In the genomic region with DNA sequence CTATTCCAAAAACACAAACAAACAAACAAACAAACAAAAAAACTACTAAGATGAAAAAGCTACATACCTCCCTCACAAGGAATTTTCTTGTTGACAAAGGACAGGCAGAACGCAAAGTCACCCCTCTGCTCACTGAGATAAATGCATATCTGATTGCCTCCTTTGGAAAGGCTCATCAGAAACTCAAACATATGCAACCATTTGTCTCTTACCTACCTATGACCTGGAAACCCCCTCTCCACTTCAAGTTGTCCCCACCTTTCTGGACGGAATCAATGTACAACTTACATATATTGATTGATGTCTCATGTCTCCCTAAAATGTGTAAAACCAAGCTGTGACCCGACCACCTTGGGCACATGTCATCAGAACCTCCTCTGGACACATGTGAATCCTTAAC, we compare ENCODE assay signal across 1 cellular context.
A peak's percentile ranks its signal among the peaks of the same experiment; 100 is the strongest.
TF ChIP-seq lines count a peak whose summit lies in the region.
"Not testable (repeated sequence)": the region's sequence is repeated elsewhere in the genome, so short reads cannot be mapped to it uniquely, and the experiment has no call there.

No MANE protein-coding gene starts in this region.

TF ChIP-seq in K562, 482 proteins besides CTCF, POLR2A, EP300 and RAD21 (continued from another document):
- peak; percentile 27; the same call in 1 of the 2 replicates for TF ChIP-seq PKNOX1 (IDR thresholded peaks at IDR 0.05)
- TF ChIP-seq ARID1B (IDR thresholded peaks at IDR 0.05), result peak; percentile 97
- peak; percentile 59; the same call in 1 of the 2 replicates for TF ChIP-seq MAFF (IDR thresholded peaks at IDR 0.05; ENCODE audit: low read length)
- 0 out of 2 replicates have a peak, but pooled peaks have one; percentile 37 for TF ChIP-seq FOXM1 (IDR thresholded peaks at IDR 0.05; ENCODE audit: low read depth)
- not testable (repeated sequence) for TF ChIP-seq FOXM1 (CRISPR knock-in tag; IDR thresholded peaks at IDR 0.05; ENCODE audit: low read depth); NR2C1 (tag; IDR thresholded peaks at IDR 0.05)
- peak; percentile 91 for TF ChIP-seq SMARCC2 (IDR thresholded peaks at IDR 0.05; ENCODE audit: low read depth)
- TF ChIP-seq TSC22D4 (tag; IDR thresholded peaks at IDR 0.05), result 0 out of 2 replicates have a peak, but pooled peaks have one; percentile 18
- peak; percentile 90 for TF ChIP-seq SOX6 (IDR thresholded peaks at IDR 0.05)
- peak; percentile 43 for TF ChIP-seq BRD9 (IDR thresholded peaks at IDR 0.05; ENCODE audit: low read depth, partially characterized antibody)
- TF ChIP-seq ZNF316 (IDR thresholded peaks at IDR 0.05), result peak; percentile 72
- peak; percentile 90 for TF ChIP-seq NFE2 (IDR thresholded peaks at IDR 0.05; ENCODE audit: low read depth)
- TF ChIP-seq CXXC5 (CRISPR knock-in tag; IDR thresholded peaks at IDR 0.05), result 0 out of 2 replicates have a peak, but pooled peaks have one; percentile 28
- peak; percentile 30; the same call in 1 of the 2 replicates for TF ChIP-seq HDAC2 (IDR thresholded peaks at IDR 0.05)
- TF ChIP-seq, protein P1, sequence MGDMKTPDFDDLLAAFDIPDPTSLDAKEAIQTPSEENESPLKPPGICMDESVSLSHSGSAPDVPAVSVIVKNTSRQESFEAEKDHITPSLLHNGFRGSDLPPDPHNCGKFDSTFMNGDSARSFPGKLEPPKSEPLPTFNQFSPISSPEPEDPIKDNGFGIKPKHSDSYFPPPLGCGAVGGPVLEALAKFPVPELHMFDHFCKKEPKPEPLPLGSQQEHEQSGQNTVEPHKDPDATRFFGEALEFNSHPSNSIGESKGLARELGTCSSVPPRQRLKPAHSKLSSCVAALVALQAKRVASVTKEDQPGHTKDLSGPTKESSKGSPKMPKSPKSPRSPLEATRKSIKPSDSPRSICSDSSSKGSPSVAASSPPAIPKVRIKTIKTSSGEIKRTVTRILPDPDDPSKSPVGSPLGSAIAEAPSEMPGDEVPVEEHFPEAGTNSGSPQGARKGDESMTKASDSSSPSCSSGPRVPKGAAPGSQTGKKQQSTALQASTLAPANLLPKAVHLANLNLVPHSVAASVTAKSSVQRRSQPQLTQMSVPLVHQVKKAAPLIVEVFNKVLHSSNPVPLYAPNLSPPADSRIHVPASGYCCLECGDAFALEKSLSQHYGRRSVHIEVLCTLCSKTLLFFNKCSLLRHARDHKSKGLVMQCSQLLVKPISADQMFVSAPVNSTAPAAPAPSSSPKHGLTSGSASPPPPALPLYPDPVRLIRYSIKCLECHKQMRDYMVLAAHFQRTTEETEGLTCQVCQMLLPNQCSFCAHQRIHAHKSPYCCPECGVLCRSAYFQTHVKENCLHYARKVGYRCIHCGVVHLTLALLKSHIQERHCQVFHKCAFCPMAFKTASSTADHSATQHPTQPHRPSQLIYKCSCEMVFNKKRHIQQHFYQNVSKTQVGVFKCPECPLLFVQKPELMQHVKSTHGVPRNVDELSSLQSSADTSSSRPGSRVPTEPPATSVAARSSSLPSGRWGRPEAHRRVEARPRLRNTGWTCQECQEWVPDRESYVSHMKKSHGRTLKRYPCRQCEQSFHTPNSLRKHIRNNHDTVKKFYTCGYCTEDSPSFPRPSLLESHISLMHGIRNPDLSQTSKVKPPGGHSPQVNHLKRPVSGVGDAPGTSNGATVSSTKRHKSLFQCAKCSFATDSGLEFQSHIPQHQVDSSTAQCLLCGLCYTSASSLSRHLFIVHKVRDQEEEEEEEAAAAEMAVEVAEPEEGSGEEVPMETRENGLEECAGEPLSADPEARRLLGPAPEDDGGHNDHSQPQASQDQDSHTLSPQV (IDR thresholded peaks at IDR 0.05), result peak; percentile 55; the same call in 1 of the 2 replicates
- 0 out of 2 replicates have a peak, but pooled peaks have one; percentile 55 for TF ChIP-seq NCOA1 (IDR thresholded peaks at IDR 0.05; ENCODE audit: low read depth)
- peak; percentile 25; the same call in 1 of the 2 replicates for TF ChIP-seq NR2C1 (IDR thresholded peaks at IDR 0.05)
- TF ChIP-seq FOXA3 (CRISPR knock-in tag; conservative IDR thresholded peaks at IDR 0.05 in 1 of 2, IDR thresholded peaks at IDR 0.05 in 1 of 2), result peak in 1 of 2 experiments; percentile 91; a peak in 2 of 4 replicates
- peak; percentile 88 for TF ChIP-seq C11orf30 (IDR thresholded peaks at IDR 0.05; ENCODE audit: low read depth)
- peak; percentile 66 for TF ChIP-seq NCOR1 (IDR thresholded peaks at IDR 0.05)
- peak; percentile 87 for TF ChIP-seq TAL1 (IDR thresholded peaks at IDR 0.05)
- TF ChIP-seq ATF7 (IDR thresholded peaks at IDR 0.05), result 0 out of 2 replicates have a peak, but pooled peaks have one; percentile 16
- TF ChIP-seq KDM1A (IDR thresholded peaks at IDR 0.05), result peak in 1 of 2 experiments; percentile 33; a peak in 1 of 4 replicates
- peak; percentile 78 for TF ChIP-seq TCF3 (CRISPR knock-in tag; IDR thresholded peaks at IDR 0.05)
- TF ChIP-seq LEF1 (IDR thresholded peaks at IDR 0.05), result peak; percentile 89
- TF ChIP-seq PRDM10 (IDR thresholded peaks at IDR 0.05; ENCODE audit: partially characterized antibody), result peak; percentile 28
- TF ChIP-seq CC2D1A (IDR thresholded peaks at IDR 0.05), result peak; percentile 27; the same call in 1 of the 2 replicates
- peak; percentile 81 to 85 for TF ChIP-seq TRIM24 (IDR thresholded peaks at IDR 0.05)
- TF ChIP-seq FOSL1 (tag; conservative IDR thresholded peaks at IDR 0.05), result peak; percentile 43
- TF ChIP-seq CTBP1 (IDR thresholded peaks at IDR 0.05; ENCODE audit: borderline replicate concordance), result peak; percentile 47; the same call in 1 of the 2 replicates
- peak in 1 of 2 experiments; percentile 46; a peak in 1 of 4 replicates for TF ChIP-seq SRF (CRISPR knock-in tag; IDR thresholded peaks at IDR 0.05)
- TF ChIP-seq CBFA2T3 (IDR thresholded peaks at IDR 0.05), result peak; percentile 79
- TF ChIP-seq EP400 (IDR thresholded peaks at IDR 0.05), result peak; percentile 53; the same call in 1 of the 2 replicates
- peak; percentile 97 for TF ChIP-seq SMARCE1 (IDR thresholded peaks at IDR 0.05)
- TF ChIP-seq MTA1 (IDR thresholded peaks at IDR 0.05; ENCODE audit: borderline replicate concordance), result peak; percentile 58; the same call in 1 of the 2 replicates
- 0 out of 2 replicates have a peak, but pooled peaks have one; percentile 49 for TF ChIP-seq NBN (IDR thresholded peaks at IDR 0.05; ENCODE audit: low read depth)
- TF ChIP-seq ZEB2 (IDR thresholded peaks at IDR 0.05), result peak; percentile 82
- peak; percentile 77 for TF ChIP-seq FOXA1 (IDR thresholded peaks at IDR 0.05; ENCODE audit: borderline replicate concordance)
- TF ChIP-seq MTA2 (IDR thresholded peaks at IDR 0.05; ENCODE audit: low read depth), result peak; percentile 79
- peak; percentile 36; the same call in 1 of the 2 replicates for TF ChIP-seq EHMT2 (IDR thresholded peaks at IDR 0.05)
- 0 out of 2 replicates have a peak, but pooled peaks have one; percentile 21 for TF ChIP-seq TRIM28 (IDR thresholded peaks at IDR 0.05)
- TF ChIP-seq DPF2 (IDR thresholded peaks at IDR 0.05), result peak; percentile 98
- peak; percentile 30; the same call in 1 of the 2 replicates for TF ChIP-seq PHB2 (IDR thresholded peaks at IDR 0.05; ENCODE audit: low read depth)
- TF ChIP-seq ADNP (tag; IDR thresholded peaks at IDR 0.05), result peak; percentile 54; the same call in 1 of the 2 replicates
- TF ChIP-seq SMARCA4 (IDR thresholded peaks at IDR 0.05), result peak; percentile 98
